ENCODE assay signal across 11 cellular contexts in the genomic region with DNA sequence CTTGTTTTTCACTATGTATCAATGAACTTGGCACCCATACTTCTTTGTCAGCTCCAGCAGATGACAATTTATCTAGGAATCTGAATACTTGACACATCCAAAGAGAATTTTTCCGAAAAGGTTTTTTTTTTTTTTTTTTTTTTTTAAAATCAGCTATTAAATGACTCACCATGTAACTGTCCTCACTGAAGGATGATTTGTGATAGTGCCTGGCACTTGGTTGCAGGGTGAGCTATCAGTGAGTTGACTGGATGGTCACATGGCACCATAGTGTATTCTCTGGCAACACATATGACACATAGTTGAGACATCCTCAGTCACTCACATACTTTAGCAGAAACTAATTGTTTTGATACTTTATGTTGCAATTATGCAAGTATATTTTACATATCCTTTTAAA.
DNase-seq lines count a peak whose midpoint lies in the region; ATAC-seq and TF ChIP-seq lines count a peak whose summit lies in the region.
"Had no signal": no experiment of that assay in that cellular context is flagged by ENCODE, and none has a peak within 500 bp of the region (broad histone marks: within the 10 kb centered on the region; RNA-seq: fewer than 3 reads in every experiment).

No MANE protein-coding gene starts in this region.

- H3F3A ChIP-seq in PC-9 (ENCODE audit: insufficient read depth, low read depth) = peaks cover 41% of the 10 kb centered on the region

- BruUV-seq in PC-9 (replicated peaks; lab: Mats Ljungman, UMichigan) = no TSS peak

- DNase-seq in EH (ENCODE audit: low read depth) (peak; percentile 99), PC-9 (peak; percentile 31 to 98), epidermal melanocyte (ENCODE audit: insufficient read length, low spot score) (peak; percentile 86), osteoblast (ENCODE audit: insufficient read length, low spot score, missing footprints) (peak; percentile 89), NCI-H1694 (lab: John Stamatoyannopoulos, UW) (no peak)
- DNase-seq: central memory CD4-positive, alpha-beta T cell; DMS79 had no signal

- H4K20me1 ChIP-seq in PC-9 (ENCODE audit: insufficient read depth) = no peaks in the 10 kb centered on the region
- H4K20me1 ChIP-seq in osteoblast (ENCODE audit: insufficient read depth, low read length) = no peaks in the 10 kb centered on the region

- no peak for ATAC-seq in HG03469 (IDR thresholded peaks at IDR 0.05; ENCODE audit: unreplicated experiment)
- ATAC-seq in HG02884 (IDR thresholded peaks at IDR 0.05; ENCODE audit: unreplicated experiment) = no peak
- ATAC-seq in GM18498 (IDR thresholded peaks at IDR 0.05; ENCODE audit: unreplicated experiment) = no peak

- H2AFZ ChIP-seq in PC-9 (no peak overlapping the region), osteoblast (ENCODE audit: low read length) (no peak overlapping the region)
- H2AFZ ChIP-seq: hepatocyte had no signal

- H3K4me2 ChIP-seq in PC-9 (peak overlapping the region; percentile 26; the same call in 1 of the 2 replicates), osteoblast (ENCODE audit: insufficient read depth, low read length) (peak overlapping the region; percentile 3)
- H3K4me2 ChIP-seq: hepatocyte had no signal

- peak overlapping the region; percentile 84 for H3K27ac ChIP-seq in PC-9
- H3K27ac ChIP-seq in osteoblast (ENCODE audit: low read depth, low read length) = peak overlapping the region; percentile 49
- H3K27ac ChIP-seq: hepatocyte had no signal

- intact Hi-C loops in PC-9 (cut with micrococcal nuclease; ENCODE audit: unreplicated experiment) = loop anchor here (5.0 kb wide), 1 partner anchor 178 kb away; no protein-coding TSS in a partner anchor

- TF ChIP-seq CTCF in PC-9 (conservative IDR thresholded peaks at IDR 0.05) = no peak
- TF ChIP-seq CTCF in osteoblast (IDR thresholded peaks at IDR 0.05; ENCODE audit: extremely low read depth, low read depth, low read length) = no peak

- H3K9me3 ChIP-seq in PC-9 (ENCODE audit: insufficient read depth, low read depth) (no peaks in the 10 kb centered on the region), osteoblast (ENCODE audit: low read depth, low read length) (no peaks in the 10 kb centered on the region)

- CTCF ChIA-PET in PC-9 (lab: Charles Lee) = interaction anchor here (0.7 to 1.4 kb wide), 2 partner anchors 48 to 59 kb away, joined by 6 to 7 read pairs; no protein-coding TSS in a partner anchor

- H3K4me1 ChIP-seq in PC-9 (replicated peaks; ENCODE audit: insufficient read depth) = peaks cover 61% of the 10 kb centered on the region
- peaks cover 50% of the 10 kb centered on the region for H3K4me1 ChIP-seq in osteoblast (ENCODE audit: insufficient read depth, low read length)

- H3K79me2 ChIP-seq in PC-9 (ENCODE audit: low read depth) = no peaks in the 10 kb centered on the region
- no peaks in the 10 kb centered on the region for H3K79me2 ChIP-seq in osteoblast (ENCODE audit: insufficient read depth, low read length)
- H3K79me2 ChIP-seq: hepatocyte had no signal

- 0 out of 2 replicates have a peak, but pooled peaks cover 3% of the 10 kb centered on the region for H3K9me2 ChIP-seq in PC-9 (ENCODE audit: insufficient read depth)

- no peaks in the 10 kb centered on the region for H3K27me3 ChIP-seq in PC-9 (ENCODE audit: insufficient read depth, low read depth)
- H3K27me3 ChIP-seq in osteoblast (ENCODE audit: insufficient read depth, low read length) = no peaks in the 10 kb centered on the region
- H3K27me3 ChIP-seq: hepatocyte had no signal

- H3K4me3 ChIP-seq in PC-9 (no peak overlapping the region), osteoblast (ENCODE audit: insufficient read depth, low read length) (no peak overlapping the region)
- H3K4me3 ChIP-seq: hepatocyte had no signal

- POLR2A ChIA-PET in PC-9 (lab: Charles Lee; ENCODE audit: unreplicated experiment) = no interaction called here

- no peaks in the 10 kb centered on the region for H3K36me3 ChIP-seq in PC-9 (ENCODE audit: low read depth)
- H3K36me3 ChIP-seq in osteoblast (ENCODE audit: insufficient read depth, low read length) = no peaks in the 10 kb centered on the region
